9 cellular contexts compared by ENCODE assay signal in genomic region chr20:53331151-53331973, GRCh38.
A peak's percentile ranks its signal among the peaks of the same experiment; 100 is the strongest.
DNase-seq lines count a peak whose midpoint lies in the region; TF ChIP-seq lines count a peak whose summit lies in the region.
"Had no signal": no experiment of that assay in that cellular context is flagged by ENCODE, and none has a peak within 500 bp of the region (broad histone marks: within the 10 kb centered on the region; RNA-seq: fewer than 3 reads in every experiment).

No MANE protein-coding gene starts in this region.

- DNase-seq in 8988T: peak; percentile 31
- peak; percentile 32 for DNase-seq in H7
- peak; percentile 32 for DNase-seq in kidney epithelial cell (ENCODE audit: low read depth)
- no peak for DNase-seq in tibial artery
- no peak for DNase-seq in posterior cingulate gyrus
- DNase-seq in GM10248 (ENCODE audit: extremely low spot score): no peak
- DNase-seq in GM10266 (ENCODE audit: extremely low spot score): no peak
- DNase-seq: CD4-positive, alpha-beta memory T cell had no signal

- intact Hi-C loops in tibial artery (cut with DNase I; ENCODE audit: low total_unique reads): no loop called here
- intact Hi-C loops in posterior cingulate gyrus (cut with DNase I): no loop called here

- peak overlapping the region; percentile 31 for H3K27ac ChIP-seq in angular gyrus (ENCODE audit: low read depth, low read length)
- H3K27ac ChIP-seq in tibial artery: peak overlapping the region in 1 of 2 donors; percentile 33

- H3K4me1 ChIP-seq in tibial artery: peaks cover 0 to 11% (median 5%) of the 10 kb centered on the region in 4 donors

- H3K27me3 ChIP-seq in H7 (ENCODE audit: control insufficient read depth, insufficient read depth, low read length) (no peaks in the 10 kb centered on the region), kidney epithelial cell (ENCODE audit: control insufficient read depth, insufficient read depth, low read length) (no peaks in the 10 kb centered on the region), tibial artery (peaks cover 0 to 5% of the 10 kb centered on the region in 2 donors)

- H3K4me3 ChIP-seq in H7 (ENCODE audit: insufficient read depth, low read depth, low read length): no peak overlapping the region
- no peak overlapping the region for H3K4me3 ChIP-seq in kidney epithelial cell (ENCODE audit: low read depth, low read length)
- H3K4me3 ChIP-seq in tibial artery: no peak overlapping the region

- CTCF ChIA-PET in GM10248 (lab: Yijun Ruan, JAX): no interaction called here

- POLR2A ChIA-PET in GM10248 (lab: Yijun Ruan, JAX): no interaction called here

- no peaks in the 10 kb centered on the region for H3K36me3 ChIP-seq in H7 (replicated peaks; ENCODE audit: control insufficient read depth, insufficient read depth, low read length)
- no peaks in the 10 kb centered on the region for H3K36me3 ChIP-seq in kidney epithelial cell (ENCODE audit: control insufficient read depth, insufficient read depth, low read length)
- no peaks in the 10 kb centered on the region for H3K36me3 ChIP-seq in tibial artery

- TF ChIP-seq CTCF in kidney epithelial cell (IDR thresholded peaks at IDR 0.05; ENCODE audit: insufficient read depth, low read length, poor library complexity, severe bottlenecking) (peak; percentile 3), tibial artery (IDR thresholded peaks at IDR 0.05) (no peak), GM10248 (IDR thresholded peaks at IDR 0.05; ENCODE audit: control extremely low read depth, extremely low read depth, low read depth, missing control alignments) (no peak), GM10266 (IDR thresholded peaks at IDR 0.05; ENCODE audit: control insufficient read depth, insufficient read depth, low read depth, missing control alignments) (no peak)

- H3K9me3 ChIP-seq in tibial artery: no peaks in the 10 kb centered on the region

Comparison
In these comparisons a context has a peak if more than half of its experiments do, and no peak if none do; other contexts are left out.
1. DNase-seq: peak in 8988T (single experiment), H7 (single experiment) and kidney epithelial cell (single experiment); none in tibial artery (0 of 2), posterior cingulate gyrus (0 of 10), GM10248 (single experiment) and GM10266 (single experiment).